ENCODE assay signal across 15 cellular contexts in the genomic region with DNA sequence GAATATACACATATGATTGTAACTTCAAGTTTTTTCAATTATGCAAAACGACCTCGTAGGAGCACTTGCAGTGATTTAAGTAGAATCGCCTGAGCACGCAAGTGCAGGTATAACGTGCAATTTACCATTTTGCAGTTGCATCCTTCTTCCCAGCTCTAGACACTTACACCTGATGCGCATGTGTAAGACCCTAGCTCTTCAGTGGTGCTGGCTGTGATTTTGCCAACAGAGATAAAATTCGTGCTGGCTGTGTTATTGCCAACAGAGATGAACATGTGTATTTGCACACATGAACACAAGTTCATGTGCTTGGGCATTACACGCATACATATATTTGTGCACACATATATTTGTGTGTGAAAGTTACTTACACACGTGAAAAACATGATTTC. TPM values are rescaled to one million over a fixed set of nuclear protein-coding genes. Genes with fewer than 3 reads are reported as not detected.
A peak's percentile ranks its signal among the peaks of the same experiment; 100 is the strongest.
DNase-seq lines count a peak whose midpoint lies in the region; ATAC-seq, FAIRE-seq and TF ChIP-seq lines count a peak whose summit lies in the region.
"Had no signal": no experiment of that assay in that cellular context is flagged by ENCODE, and none has a peak within 500 bp of the region (broad histone marks: within the 10 kb centered on the region; RNA-seq: fewer than 3 reads in every experiment).

No MANE protein-coding gene starts in this region.

- H3K27ac Mint-ChIP-seq in T-helper 1 cell treated with Interleukin-12 subunit alpha and Interleukin-12 subunit beta and Interleukin-4 antibody, amounts not matched to agents 30 μg/mL and 1 μg/mL, for 36 hours: peak overlapping the region; percentile 84
- H3K27ac Mint-ChIP-seq in Caco-2 (ENCODE audit: unreplicated experiment): no peak overlapping the region
- H3K27ac Mint-ChIP-seq in activated CD4-positive, alpha-beta memory T cell treated with anti-CD3 and anti-CD28 coated beads for 36 hours: no peak overlapping the region
- no peak overlapping the region for H3K27ac Mint-ChIP-seq in stimulated activated effector memory CD8-positive, alpha-beta T cell treated with anti-CD3 and anti-CD28 coated beads, Interleukin-12 subunit alpha, Interleukin-12 subunit beta, amount 100 ng/mL, for 72 hours
- H3K27ac Mint-ChIP-seq: mesothelial cell of epicardium had no signal

- H3K36me3 Mint-ChIP-seq in T-helper 1 cell treated with Interleukin-12 subunit alpha and Interleukin-12 subunit beta and Interleukin-4 antibody, amounts not matched to agents 30 μg/mL and 1 μg/mL, for 36 hours (ENCODE audit: low read depth): peaks cover 3% of the 10 kb centered on the region
- no peaks in the 10 kb centered on the region for H3K36me3 Mint-ChIP-seq in Caco-2 (ENCODE audit: insufficient read depth, unreplicated experiment)
- no peaks in the 10 kb centered on the region for H3K36me3 Mint-ChIP-seq in activated CD4-positive, alpha-beta memory T cell treated with anti-CD3 and anti-CD28 coated beads for 36 hours
- H3K36me3 Mint-ChIP-seq in stimulated activated effector memory CD8-positive, alpha-beta T cell treated with anti-CD3 and anti-CD28 coated beads, Interleukin-12 subunit alpha, Interleukin-12 subunit beta, amount 100 ng/mL, for 72 hours: peaks cover 9% of the 10 kb centered on the region
- H3K36me3 Mint-ChIP-seq: mesothelial cell of epicardium had no signal

- dilution Hi-C loops in keratinocyte (cut with MboI; ENCODE audit: extremely low pct_ligation_motif_present, low sequenced_read_pairs): no loop called here

- peak; percentile 41 for FAIRE-seq in keratinocyte (lab: Jason Lieb, UNC)

- H4K20me1 ChIP-seq in keratinocyte (ENCODE audit: control insufficient read depth, extremely low read depth, insufficient read depth, low read length): peaks cover 9% of the 10 kb centered on the region

- H3K4me1 ChIP-seq in Caco-2 (peaks cover 43% of the 10 kb centered on the region), keratinocyte (ENCODE audit: control insufficient read depth, extremely low read depth, insufficient read depth, low read length) (peaks cover 20% of the 10 kb centered on the region), mucosa of descending colon (ENCODE audit: low read depth) (peaks cover 42% of the 10 kb centered on the region)

- no peaks in the 10 kb centered on the region for H3K9me3 Mint-ChIP-seq in T-helper 1 cell treated with Interleukin-12 subunit alpha and Interleukin-12 subunit beta and Interleukin-4 antibody, amounts not matched to agents 30 μg/mL and 1 μg/mL, for 36 hours
- H3K9me3 Mint-ChIP-seq in Caco-2 (ENCODE audit: unreplicated experiment): no peaks in the 10 kb centered on the region
- no peaks in the 10 kb centered on the region for H3K9me3 Mint-ChIP-seq in activated CD4-positive, alpha-beta memory T cell treated with anti-CD3 and anti-CD28 coated beads for 36 hours
- no peaks in the 10 kb centered on the region for H3K9me3 Mint-ChIP-seq in stimulated activated effector memory CD8-positive, alpha-beta T cell treated with anti-CD3 and anti-CD28 coated beads, Interleukin-12 subunit alpha, Interleukin-12 subunit beta, amount 100 ng/mL, for 72 hours
- H3K9me3 Mint-ChIP-seq: activated T-cell treated with anti-CD3 and anti-CD28 coated beads, Interleukin-2, amount 50 U/mL, for 72 hours; mesothelial cell of epicardium had no signal

- POLR2A ChIA-PET in Caco-2 (lab: Charles Lee): no interaction called here
- POLR2A ChIA-PET in activated CD4-positive, alpha-beta memory T cell treated with anti-CD3 and anti-CD28 coated beads for 36 hours (lab: Charles Lee): no interaction called here

- peaks cover 74% of the 10 kb centered on the region for H3K27me3 Mint-ChIP-seq in T-helper 1 cell treated with Interleukin-12 subunit alpha and Interleukin-12 subunit beta and Interleukin-4 antibody, amounts not matched to agents 30 μg/mL and 1 μg/mL, for 36 hours (ENCODE audit: low read depth)
- H3K27me3 Mint-ChIP-seq in Caco-2 (ENCODE audit: insufficient read depth, unreplicated experiment): peaks cover 20% of the 10 kb centered on the region
- H3K27me3 Mint-ChIP-seq in activated CD4-positive, alpha-beta memory T cell treated with anti-CD3 and anti-CD28 coated beads for 36 hours: peaks cover 74% of the 10 kb centered on the region

- CTCF ChIA-PET in Caco-2 (lab: Charles Lee): no interaction called here
- CTCF ChIA-PET in activated CD4-positive, alpha-beta memory T cell treated with anti-CD3 and anti-CD28 coated beads for 36 hours (lab: Charles Lee): no interaction called here

- H3K9me1 ChIP-seq in keratinocyte (ENCODE audit: control insufficient read depth, extremely low read depth, insufficient read depth, low read length): no peaks in the 10 kb centered on the region

- H3K27me3 ChIP-seq in Caco-2 (replicated peaks; ENCODE audit: control insufficient read depth, insufficient read depth, low read length): peaks cover 16% of the 10 kb centered on the region
- H3K27me3 ChIP-seq in keratinocyte (ENCODE audit: control insufficient read depth, extremely low read depth, insufficient read depth, low read length): peaks cover 98% of the 10 kb centered on the region

- H3K4me3 ChIP-seq in Caco-2 (ENCODE audit: low read depth, low read length) (no peak overlapping the region), keratinocyte (ENCODE audit: control insufficient read depth in 2 of 3, extremely low read depth in 1 of 3, insufficient read depth in 2 of 3, low read depth in 1 of 3, low read length in 3 of 3) (no peak overlapping the region), mucosa of descending colon (no peak overlapping the region)
- H3K4me3 ChIP-seq: esophagus squamous epithelium had no signal

- H3K27ac ChIP-seq in keratinocyte (ENCODE audit: control insufficient read depth, insufficient read depth, low read length): no peak overlapping the region
- H3K27ac ChIP-seq: C4-2B, esophagus squamous epithelium had no signal

- H3K36me3 ChIP-seq in Caco-2 (ENCODE audit: control insufficient read depth, insufficient read depth, low read length): no peaks in the 10 kb centered on the region
- no peaks in the 10 kb centered on the region for H3K36me3 ChIP-seq in keratinocyte (ENCODE audit: control insufficient read depth in 2 of 2, extremely low read depth in 1 of 2, insufficient read depth in 2 of 2, low read length in 2 of 2)
- H3K36me3 ChIP-seq in mucosa of descending colon (ENCODE audit: low read depth): no peaks in the 10 kb centered on the region
- H3K36me3 ChIP-seq: esophagus squamous epithelium had no signal

- peaks cover 7% of the 10 kb centered on the region for H3K4me1 Mint-ChIP-seq in T-helper 1 cell treated with Interleukin-12 subunit alpha and Interleukin-12 subunit beta and Interleukin-4 antibody, amounts not matched to agents 30 μg/mL and 1 μg/mL, for 36 hours (ENCODE audit: low read depth)
- peaks cover 19% of the 10 kb centered on the region for H3K4me1 Mint-ChIP-seq in Caco-2 (ENCODE audit: low read depth, unreplicated experiment)
- H3K4me1 Mint-ChIP-seq in activated CD4-positive, alpha-beta memory T cell treated with anti-CD3 and anti-CD28 coated beads for 36 hours (ENCODE audit: low read depth): peaks cover 35% of the 10 kb centered on the region
- peaks cover 39% of the 10 kb centered on the region for H3K4me1 Mint-ChIP-seq in stimulated activated effector memory CD8-positive, alpha-beta T cell treated with anti-CD3 and anti-CD28 coated beads, Interleukin-12 subunit alpha, Interleukin-12 subunit beta, amount 100 ng/mL, for 72 hours

- H3K79me2 ChIP-seq in keratinocyte (ENCODE audit: control insufficient read depth, insufficient read depth, low read length): no peaks in the 10 kb centered on the region

- TF ChIP-seq CTCF in Caco-2 (IDR thresholded peaks at IDR 0.05; ENCODE audit: insufficient read depth in 1 of 2, low read depth in 1 of 2, low read length in 1 of 2, severe bottlenecking in 1 of 2, unreplicated experiment in 1 of 2) (no peak), keratinocyte (optimal IDR thresholded peaks at IDR 0.05 in 1 of 3, IDR thresholded peaks at IDR 0.05 in 1 of 3, conservative IDR thresholded peaks at IDR 0.05 in 1 of 3; ENCODE audit: extremely low read depth in 1 of 3, insufficient read depth in 2 of 3, low read length in 3 of 3) (no peak), mucosa of descending colon (IDR thresholded peaks at IDR 0.05) (no peak)

- H3K9me3 ChIP-seq in Caco-2 (no peaks in the 10 kb centered on the region), keratinocyte (ENCODE audit: control insufficient read depth, low read depth, low read length) (no peaks in the 10 kb centered on the region), mucosa of descending colon (no peaks in the 10 kb centered on the region)
- H3K9me3 ChIP-seq: esophagus squamous epithelium had no signal

- no peak overlapping the region for H2AFZ ChIP-seq in keratinocyte (ENCODE audit: control insufficient read depth, low read length)

- intact Hi-C loops in Caco-2 (cut with micrococcal nuclease; ENCODE audit: unreplicated experiment): loop anchor here (5.0 to 10.0 kb wide), 3 partner anchors 78 to 465 kb away; a partner anchor contains a TSS
- intact Hi-C loops in activated CD4-positive, alpha-beta memory T cell treated with anti-CD3 and anti-CD28 coated beads for 36 hours (cut with micrococcal nuclease): loop anchor here (2.0 kb wide), 1 partner anchor 13 kb away; no protein-coding TSS in a partner anchor
- intact Hi-C loops in mucosa of descending colon (cut with DNase I, micrococcal nuclease): no loop called here

- no peak overlapping the region for H3K4me2 ChIP-seq in keratinocyte (ENCODE audit: control insufficient read depth, extremely low read depth, insufficient read depth, low read depth, low read length)

- BruUV-seq in Caco-2 (replicated peaks; lab: Mats Ljungman, UMichigan): no TSS peak

- DNase-seq in T-helper 1 cell (no peak), Caco-2 (no peak), keratinocyte (ENCODE audit: low read depth, low spot score) (no peak), NCI-H146 treated with DMSO at 0.1 percent for 48 hours (lab: John Stamatoyannopoulos, UW; ENCODE audit: unreplicated experiment) (no peak), mucosa of descending colon (no peak)
- no peak for DNase-seq in activated CD4-positive, alpha-beta memory T cell treated with anti-CD3 and anti-CD28 coated beads for 36 hours
- no peak for DNase-seq in stimulated activated effector memory CD8-positive, alpha-beta T cell treated with anti-CD3 and anti-CD28 coated beads, Interleukin-12 subunit alpha, Interleukin-12 subunit beta, amount 100 ng/mL, for 72 hours (ENCODE audit: low spot score in 2 of 2)
- DNase-seq: activated T-cell treated with anti-CD3 and anti-CD28 coated beads, Interleukin-2, amount 50 U/mL, for 72 hours; amniotic stem cell; DMS153; esophagus squamous epithelium; NCI-H187 treated with DMSO at 0.1 percent for 48 hours had no signal

- no peak for ATAC-seq in stimulated activated effector memory CD8-positive, alpha-beta T cell treated with anti-CD3 and anti-CD28 coated beads, Interleukin-12 subunit alpha, Interleukin-12 subunit beta, amount 100 ng/mL, for 72 hours
- no peak for ATAC-seq in mucosa of descending colon
- ATAC-seq: activated T-cell treated with anti-CD3 and anti-CD28 coated beads, Interleukin-2, amount 50 U/mL, for 72 hours had no signal

- H3K9ac ChIP-seq in keratinocyte (ENCODE audit: control insufficient read depth, extremely low read depth, insufficient read depth, low read length): no peak overlapping the region

- no peak overlapping the region for H3K4me3 Mint-ChIP-seq in T-helper 1 cell treated with Interleukin-12 subunit alpha and Interleukin-12 subunit beta and Interleukin-4 antibody, amounts not matched to agents 30 μg/mL and 1 μg/mL, for 36 hours
- peak overlapping the region; percentile 87 for H3K4me3 Mint-ChIP-seq in Caco-2 (ENCODE audit: unreplicated experiment)
- H3K4me3 Mint-ChIP-seq in activated CD4-positive, alpha-beta memory T cell treated with anti-CD3 and anti-CD28 coated beads for 36 hours: peak overlapping the region; percentile 27
- no peak overlapping the region for H3K4me3 Mint-ChIP-seq in stimulated activated effector memory CD8-positive, alpha-beta T cell treated with anti-CD3 and anti-CD28 coated beads, Interleukin-12 subunit alpha, Interleukin-12 subunit beta, amount 100 ng/mL, for 72 hours

RNA-seq across cellular contexts. Expression of a gene that starts 1.7 kb away (rescaled TPM):
- total RNA-seq in Caco-2 (2022) (2.6 and 4.0 TPM in 2 replicates), mucosa of descending colon (not detected)
- total RNA-seq in activated CD4-positive, alpha-beta memory T cell treated with anti-CD3 and anti-CD28 coated beads for 36 hours: not detected
- polyA plus RNA-seq in keratinocyte: 0.07 TPM in 1 of 3 replicates, not detected in the others
- not detected for polyA plus RNA-seq in keratinocyte (2011; ENCODE audit: low read depth)
- not detected in 2 replicates for polyA plus RNA-seq in keratinocyte (2011; cell fraction: cytosol; rRNA removed)
- polyA plus RNA-seq in keratinocyte (2011; cell fraction: nucleus; rRNA removed): 0.11 TPM in 1 of 2 replicates, not detected in the other
- polyA plus RNA-seq in keratinocyte (2012; ENCODE audit: low replicate concordance): 0.24 TPM in 1 of 2 replicates, not detected in the other
- polyA minus RNA-seq in keratinocyte: 0.26 TPM in 1 of 3 replicates, not detected in the others
- polyA minus RNA-seq in keratinocyte (2011; cell fraction: cytosol; rRNA and poly(A)+ RNA removed): not detected
- polyA minus RNA-seq in keratinocyte (2011; cell fraction: nucleus; rRNA and poly(A)+ RNA removed): not detected in 2 replicates
- total RNA-seq: activated T-cell treated with anti-CD3 and anti-CD28 coated beads, Interleukin-2, amount 50 U/mL, for 72 hours; mesothelial cell of epicardium had no signal

Comparison
In these comparisons a context has a peak if more than half of its experiments do, and no peak if none do; other contexts are left out.
1. H3K4me3 Mint-ChIP-seq: peak in Caco-2 (single experiment) and activated CD4-positive, alpha-beta memory T cell treated with anti-CD3 and anti-CD28 coated beads for 36 hours (single experiment); none in T-helper 1 cell treated with Interleukin-12 subunit alpha and Interleukin-12 subunit beta and Interleukin-4 antibody, amounts not matched to agents 30 μg/mL and 1 μg/mL, for 36 hours (single experiment) and stimulated activated effector memory CD8-positive, alpha-beta T cell treated with anti-CD3 and anti-CD28 coated beads, Interleukin-12 subunit alpha, Interleukin-12 subunit beta, amount 100 ng/mL, for 72 hours (single experiment).
2. intact Hi-C loops: an anchor here in Caco-2 (5.0 to 10.0 kb wide) and activated CD4-positive, alpha-beta memory T cell treated with anti-CD3 and anti-CD28 coated beads for 36 hours (2.0 kb wide); none called in mucosa of descending colon.